ENCODE assay signal across 7 cellular contexts in the genomic region with DNA sequence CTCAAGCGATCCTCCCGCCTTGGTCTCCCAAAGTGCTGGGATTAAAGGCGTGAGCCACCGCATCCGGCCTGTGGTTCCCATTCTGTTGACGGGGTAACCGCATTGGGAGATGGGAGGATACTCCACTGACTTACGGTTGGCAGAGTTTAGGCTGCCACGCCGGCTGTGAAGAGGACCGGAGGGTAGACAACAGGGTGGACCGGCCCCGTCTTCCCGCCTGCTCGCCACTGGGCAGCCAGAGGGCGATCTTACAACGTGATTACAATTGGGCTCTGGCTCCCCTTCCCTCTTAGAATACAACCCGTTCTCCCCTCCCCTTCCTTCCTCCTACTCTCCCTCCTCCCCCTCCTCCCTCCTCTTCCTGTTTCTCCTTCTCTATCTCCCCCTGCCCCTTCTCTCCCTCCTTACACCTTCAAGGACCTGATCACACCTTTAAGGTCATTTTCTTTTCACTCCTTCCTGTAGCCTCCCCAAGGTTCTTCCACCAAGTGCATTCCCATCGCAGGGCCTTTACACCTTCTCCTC. TPM values are rescaled to one million over a fixed set of nuclear protein-coding genes. Genes with fewer than 3 reads are reported as not detected.
DNase-seq lines count a peak whose midpoint lies in the region; ATAC-seq and TF ChIP-seq lines count a peak whose summit lies in the region.
"Had no signal": no experiment of that assay in that cellular context is flagged by ENCODE, and none has a peak within 500 bp of the region (broad histone marks: within the 10 kb centered on the region; RNA-seq: fewer than 3 reads in every experiment).

No MANE protein-coding gene starts in this region.

- DNase-seq in ELF-1 (ENCODE audit: low read depth, low spot score) (peak; percentile 88), NT2/D1 (ENCODE audit: low read depth, low spot score) (peak; percentile 66), lung (ENCODE audit: low spot score) (no peak), putamen (ENCODE audit: low spot score) (no peak), NCI-H2081 treated with DMSO at 0.1 percent for 48 hours (lab: John Stamatoyannopoulos, UW) (no peak)
- peak; percentile 48 for DNase-seq in activated naive CD8-positive, alpha-beta T cell treated with anti-CD3 and anti-CD28 coated beads, Interleukin-2, amount 10 ng/mL, durations not matched to agents 7 days and 5 days

- peak overlapping the region; percentile 70 for H3K27ac Mint-ChIP-seq in activated naive CD8-positive, alpha-beta T cell treated with anti-CD3 and anti-CD28 coated beads, Interleukin-2, amount 10 ng/mL, durations not matched to agents 7 days and 5 days

- peak overlapping the region; percentile 24 for H3K4me3 Mint-ChIP-seq in activated naive CD8-positive, alpha-beta T cell treated with anti-CD3 and anti-CD28 coated beads, Interleukin-2, amount 10 ng/mL, durations not matched to agents 7 days and 5 days

- H3K9me3 ChIP-seq in NT2/D1 (ENCODE audit: insufficient read depth, low read length) (no peaks in the 10 kb centered on the region), lung (ENCODE audit: control insufficient read depth in 2 of 2, insufficient read depth in 1 of 2, low read length in 1 of 2) (no peaks in the 10 kb centered on the region)

- H3K4me3 ChIP-seq in NT2/D1 (ENCODE audit: insufficient read length, low read depth) (no peak overlapping the region), lung (no peak overlapping the region)

- H3K4me1 ChIP-seq in NT2/D1 (ENCODE audit: insufficient read depth, insufficient read length) (peaks cover 7% of the 10 kb centered on the region), lung (ENCODE audit: control insufficient read depth in 2 of 2, insufficient read depth in 2 of 2, low read length in 2 of 2) (peaks cover 2 to 3% of the 10 kb centered on the region in 2 donors)

- POLR2A ChIA-PET in activated naive CD8-positive, alpha-beta T cell treated with anti-CD3 and anti-CD28 coated beads, Interleukin-2, amount 10 ng/mL, durations not matched to agents 7 days and 5 days (lab: Charles Lee) = interaction anchor here (0.7 to 1.3 kb wide), 4 partner anchors 8 to 102 kb away, joined by 3 to 4 read pairs (median 3); partner anchors contain the start of gene BST2

- no peak overlapping the region for H3K27ac ChIP-seq in lung (ENCODE audit: low read depth in 1 of 2, low read length in 1 of 2)

- H3K4me1 Mint-ChIP-seq in activated naive CD8-positive, alpha-beta T cell treated with anti-CD3 and anti-CD28 coated beads, Interleukin-2, amount 10 ng/mL, durations not matched to agents 7 days and 5 days = peaks cover 25% of the 10 kb centered on the region

- peaks cover 36% of the 10 kb centered on the region for H3K36me3 ChIP-seq in NT2/D1 (ENCODE audit: insufficient read depth, insufficient read length, low read length)
- H3K36me3 ChIP-seq in lung (ENCODE audit: control insufficient read depth in 2 of 2, insufficient read depth in 2 of 2, low read length in 2 of 2) = no peaks in the 10 kb centered on the region

- ATAC-seq in activated naive CD8-positive, alpha-beta T cell treated with anti-CD3 and anti-CD28 coated beads, Interleukin-2, amount 10 ng/mL, durations not matched to agents 7 days and 5 days (ENCODE audit: low read depth) = no peak
- no peak for ATAC-seq in lung (ENCODE audit: insufficient read depth, low FRiP score)

- H3K36me3 Mint-ChIP-seq in activated naive CD8-positive, alpha-beta T cell treated with anti-CD3 and anti-CD28 coated beads, Interleukin-2, amount 10 ng/mL, durations not matched to agents 7 days and 5 days = peaks cover 15% of the 10 kb centered on the region

- H3K27me3 ChIP-seq in NT2/D1 (ENCODE audit: insufficient read depth, insufficient read length) (peaks cover 2% of the 10 kb centered on the region), lung (ENCODE audit: control insufficient read depth, insufficient read depth) (no peaks in the 10 kb centered on the region)

- no peaks in the 10 kb centered on the region for H3K9me3 Mint-ChIP-seq in activated naive CD8-positive, alpha-beta T cell treated with anti-CD3 and anti-CD28 coated beads, Interleukin-2, amount 10 ng/mL, durations not matched to agents 7 days and 5 days

- peak; percentile 31 for TF ChIP-seq CTCF in lung (IDR thresholded peaks at IDR 0.05; ENCODE audit: control extremely low read depth, extremely low read depth)

- 15 to 22% methylated on average over 17 to 19 of the region's 19 CpGs for WGBS in lung, 2 donors

- peaks cover 7% of the 10 kb centered on the region for H3K27me3 Mint-ChIP-seq in activated naive CD8-positive, alpha-beta T cell treated with anti-CD3 and anti-CD28 coated beads, Interleukin-2, amount 10 ng/mL, durations not matched to agents 7 days and 5 days

- no peak overlapping the region for H3K9ac ChIP-seq in NT2/D1 (ENCODE audit: insufficient read length, low read depth)

RNA-seq across cellular contexts. Expression of gene CCDC194, which starts 1.0 kb away (rescaled TPM):
- total RNA-seq in activated naive CD8-positive, alpha-beta T cell treated with anti-CD3 and anti-CD28 coated beads, Interleukin-2, amount 10 ng/mL, durations not matched to agents 7 days and 5 days = 1 to 10 TPM; 4.7 to 5.4 TPM
- total RNA-seq in lung = under 1 TPM in 1 of 2 donors, not detected in 1; 0.74 TPM
- under 1 TPM; 0.13 to 0.37 TPM for polyA plus RNA-seq in lung

RNA-seq across cellular contexts. Expression of gene BST2, which starts 10.5 kb away (rescaled TPM):
- 100 to 1,000 TPM; 197 to 201 TPM for total RNA-seq in activated naive CD8-positive, alpha-beta T cell treated with anti-CD3 and anti-CD28 coated beads, Interleukin-2, amount 10 ng/mL, durations not matched to agents 7 days and 5 days
- total RNA-seq in lung = 10 to 100 TPM; 49.8 to 71.3 TPM
- 100 to 1,000 TPM in 1 of 2 donors, 10 to 100 TPM in 1; 48.2 to 179 TPM for polyA plus RNA-seq in lung

RNA-seq across cellular contexts. Expression of gene PLVAP, which starts 17.8 kb away (rescaled TPM):
- total RNA-seq in activated naive CD8-positive, alpha-beta T cell treated with anti-CD3 and anti-CD28 coated beads, Interleukin-2, amount 10 ng/mL, durations not matched to agents 7 days and 5 days = under 1 TPM in 1 of 2 experiments, not detected in 1; 0.68 TPM
- total RNA-seq in lung = 10 to 100 TPM in 1 of 2 donors, 1 to 10 TPM in 1; 6.4 to 29.1 TPM
- 10 to 100 TPM; 22.6 to 55.0 TPM for polyA plus RNA-seq in lung
- total RNA-seq: activated CD8-positive, alpha-beta memory T cell treated with anti-CD3 and anti-CD28 coated beads for 36 hours had no signal

RNA-seq across cellular contexts. Expression of gene MVB12A, which starts 24.9 kb away (rescaled TPM):
- total RNA-seq in activated naive CD8-positive, alpha-beta T cell treated with anti-CD3 and anti-CD28 coated beads, Interleukin-2, amount 10 ng/mL, durations not matched to agents 7 days and 5 days = 10 to 100 TPM; 34.1 to 40.3 TPM
- total RNA-seq in lung = 10 to 100 TPM; 28.5 to 66.9 TPM
- polyA plus RNA-seq in lung = 10 to 100 TPM; 59.6 to 62.1 TPM

RNA-seq across cellular contexts. Expression of gene TMEM221, which starts 53.5 kb away (rescaled TPM):
- total RNA-seq in activated naive CD8-positive, alpha-beta T cell treated with anti-CD3 and anti-CD28 coated beads, Interleukin-2, amount 10 ng/mL, durations not matched to agents 7 days and 5 days = not detected
- total RNA-seq in lung = under 1 TPM; 0.12 to 0.57 TPM
- polyA plus RNA-seq in lung = under 1 TPM; 0.06 to 0.08 TPM
- total RNA-seq: activated CD8-positive, alpha-beta memory T cell treated with anti-CD3 and anti-CD28 coated beads for 36 hours had no signal

Comparison
In these comparisons a context has a peak if more than half of its experiments do, and no peak if none do; other contexts are left out.
1. DNase-seq: peak in ELF-1 (single experiment), NT2/D1 (single experiment) and activated naive CD8-positive, alpha-beta T cell treated with anti-CD3 and anti-CD28 coated beads, Interleukin-2, amount 10 ng/mL, durations not matched to agents 7 days and 5 days (single experiment); none in lung (single experiment), putamen (single experiment) and NCI-H2081 treated with DMSO at 0.1 percent for 48 hours (single experiment).
2. RNA of gene PLVAP, which starts 17.8 kb away (total RNA-seq): 6.4 to 29.1 TPM in lung; 0.68 TPM in activated naive CD8-positive, alpha-beta T cell treated with anti-CD3 and anti-CD28 coated beads, Interleukin-2, amount 10 ng/mL, durations not matched to agents 7 days and 5 days; every median in the first group is over 4 times any median in the second.